Comparison of ENCODE assay signal across 8 cellular contexts in the genomic region with DNA sequence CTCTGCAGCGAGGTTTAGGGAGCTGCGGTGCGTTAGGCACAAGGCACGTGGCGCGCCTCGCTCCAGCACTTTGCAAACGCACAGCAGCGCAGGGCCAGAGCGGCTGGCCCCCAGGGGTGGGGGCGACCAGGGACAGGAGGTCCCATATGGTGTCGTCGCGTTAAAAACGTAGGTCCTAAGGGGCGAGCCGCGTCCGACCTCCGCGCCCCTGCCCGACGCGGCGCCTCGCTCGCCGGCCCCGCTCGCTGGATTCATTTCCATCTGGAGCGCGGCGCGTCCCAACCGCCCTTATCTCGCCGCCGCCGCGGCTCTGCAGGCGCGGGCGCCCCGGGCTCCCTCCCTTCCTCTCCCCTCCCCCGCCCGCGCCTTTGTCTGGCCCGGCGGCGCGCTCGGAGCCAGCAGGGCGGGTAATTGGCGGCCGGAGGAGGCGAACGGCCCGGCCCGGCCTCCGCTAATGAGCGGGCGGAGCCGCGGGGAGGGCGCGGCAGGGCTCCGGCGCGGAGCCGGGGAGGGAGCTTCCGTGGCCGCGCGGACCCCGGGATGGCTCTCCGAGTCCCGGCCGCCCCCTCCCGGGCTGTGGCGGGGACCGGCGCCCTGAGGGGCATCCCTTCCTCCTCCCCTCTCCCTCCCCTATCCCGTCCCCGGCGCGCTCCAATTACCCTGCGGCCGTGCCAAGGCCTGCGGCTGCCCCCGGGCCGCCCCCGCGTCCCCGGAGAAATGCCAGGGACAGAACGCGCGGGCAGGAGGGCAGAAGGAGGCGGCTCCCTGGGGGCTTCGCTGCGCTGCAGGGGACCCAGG.
DNase-seq lines count a peak whose midpoint lies in the region; ATAC-seq and TF ChIP-seq lines count a peak whose summit lies in the region.

No MANE protein-coding gene starts in this region.

- H3K9ac ChIP-seq in adipocyte (ENCODE audit: low read length): no peak overlapping the region

- intact Hi-C loops in heart left ventricle (cut with DNase I): loop anchor here in 1 of 10 donors (5.0 kb wide), 1 partner anchor 211 kb away; no protein-coding TSS in a partner anchor

- H3K36me3 ChIP-seq in adipocyte (ENCODE audit: control insufficient read depth, insufficient read depth, low read length, severe bottlenecking): no peaks in the 10 kb centered on the region
- H3K36me3 ChIP-seq in heart left ventricle: no peaks in the 10 kb centered on the region

- H3K4me3 ChIP-seq in adipocyte (ENCODE audit: low read length): peak overlapping the region; percentile 62
- peak overlapping the region in 11 of 12 donors; percentile 30 to 61 (median 51) for H3K4me3 ChIP-seq in heart left ventricle

- peaks cover under 1% of the 10 kb centered on the region for H3K9me3 ChIP-seq in adipocyte (ENCODE audit: control insufficient read depth, low read length)
- no peaks in the 10 kb centered on the region for H3K9me3 ChIP-seq in heart left ventricle

- whole genome bisulfite sequencing in heart left ventricle, 4 donors: 1 to 21% (median 10%) methylated on average over 44 to 100 of the region's 100 CpGs

- peak overlapping the region in 11 of 12 donors; percentile 6 to 79 (median 61) for H3K27ac ChIP-seq in heart left ventricle

- DNase-seq in DMS53 (lab: John Stamatoyannopoulos, UW) (peak; percentile 93), DMS53 treated with DMSO at 0.1 percent for 48 hours (lab: John Stamatoyannopoulos, UW; ENCODE audit: unreplicated experiment) (no peak), NCI-H2227 (lab: John Stamatoyannopoulos, UW; ENCODE audit: unreplicated experiment) (peak; percentile 94), adipocyte (ENCODE audit: low read depth) (peak; percentile 70), heart left ventricle (peak; percentile 73 to 80 (median 79)), pons (ENCODE audit: low spot score) (peak; percentile 65)

- ATAC-seq in heart left ventricle (peak; percentile 60 to 95 (median 92)), GM18907 (IDR thresholded peaks at IDR 0.05; ENCODE audit: unreplicated experiment) (no peak), GM21786 (IDR thresholded peaks at IDR 0.05; ENCODE audit: unreplicated experiment) (no peak)

- peak in 2 of 12 donors; percentile 9 to 11 for TF ChIP-seq CTCF in heart left ventricle (IDR thresholded peaks at IDR 0.05)

- H3K4me1 ChIP-seq in adipocyte (ENCODE audit: control insufficient read depth, insufficient read depth, low read length): no peaks in the 10 kb centered on the region
- H3K4me1 ChIP-seq in heart left ventricle: peaks cover 0 to 26% (median 9%) of the 10 kb centered on the region in 12 donors

- TF ChIP-seq POLR2A in heart left ventricle (IDR thresholded peaks at IDR 0.05): no peak

- H3K27me3 ChIP-seq in adipocyte (replicated peaks; ENCODE audit: control insufficient read depth, insufficient read depth, low read length) (peaks cover 61% of the 10 kb centered on the region), heart left ventricle (peaks cover 0 to 60% (median 0%) of the 10 kb centered on the region in 9 donors)

Comparison
In these comparisons a context has a peak if more than half of its experiments do, and no peak if none do; other contexts are left out.
1. ATAC-seq: peak in heart left ventricle (4 of 4); none in GM18907 (single experiment) and GM21786 (single experiment).